Comparison of ENCODE assay signal across 18 cellular contexts in the genomic region with DNA sequence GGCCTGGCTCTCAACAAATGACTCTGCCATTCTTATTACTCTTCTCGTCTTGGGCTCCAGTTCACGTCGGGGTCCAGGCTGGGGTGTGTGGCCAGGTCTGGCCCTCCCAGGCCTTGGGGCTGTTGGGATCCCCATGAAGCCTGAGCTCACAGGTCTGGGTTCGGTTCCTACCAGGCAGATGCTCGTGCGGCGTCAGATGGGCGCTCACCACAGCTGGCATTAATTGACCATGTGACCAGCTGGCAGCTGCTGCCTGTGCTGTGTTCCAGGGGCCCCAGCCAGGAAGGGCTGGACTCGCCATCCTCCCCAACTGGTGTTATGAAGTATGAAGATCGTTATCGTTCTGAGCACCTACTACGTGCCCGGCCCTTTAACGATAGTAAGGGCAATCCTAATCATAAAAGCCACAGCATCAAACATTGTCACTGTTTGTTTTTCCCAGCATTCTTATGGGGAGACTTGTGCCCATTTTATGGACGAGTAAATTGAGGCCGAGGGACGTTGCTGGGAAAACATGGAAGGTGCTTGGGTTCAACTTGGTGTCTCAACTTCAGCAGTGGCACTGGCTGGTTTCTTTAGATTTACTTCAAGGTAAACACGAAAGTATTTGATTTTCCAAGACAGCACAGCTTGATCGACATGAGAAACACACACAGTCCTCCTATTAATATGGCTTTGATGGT. TPM values are rescaled to one million over a fixed set of nuclear protein-coding genes. Genes with fewer than 3 reads are reported as not detected.
"Had no signal": no experiment of that assay in that cellular context is flagged by ENCODE, and none has a peak within 500 bp of the region (broad histone marks: within the 10 kb centered on the region; RNA-seq: fewer than 3 reads in every experiment).

No MANE protein-coding gene starts in this region.

- DNase-seq: activated CD4-positive, alpha-beta T cell treated with anti-CD3 and anti-CD28 coated beads for 36 hours; activated CD4-positive, alpha-beta T cell treated with anti-CD3 and anti-CD28 coated beads, Interleukin-2, amount 50 U/mL, for 48 hours; activated gamma-delta T cell treated with Interleukin-2 at 50 U/mL for 16 hours; foreskin keratinocyte; glutamatergic neuron; hypothalamus; left lung; occipital lobe; psoas muscle; right cardiac atrium; stimulated activated CD4-positive, alpha-beta T cell treated with anti-CD3 and anti-CD28 coated beads, Interleukin-4, amount 100 ng/mL, for 4 hours; T-helper 2 cell; uterus had no signal

- ATAC-seq: activated CD4-positive, alpha-beta T cell treated with anti-CD3 and anti-CD28 coated beads for 36 hours; activated naive CD4-positive, alpha-beta T cell treated with anti-CD3 and anti-CD28 coated beads, Interleukin-2, amount 50 U/mL, for 72 hours; foreskin keratinocyte; left lung; psoas muscle; right cardiac atrium; stimulated activated memory B cell treated with anti-CD40 and anti-IgM and Interleukin-4, amounts not matched to agents 10 μg/mL and 1 μg/mL and 100 μg/mL, for 72 hours had no signal

RNA-seq across cellular contexts. Expression of a gene that starts 26.8 kb away (rescaled TPM):
- total RNA-seq: activated CD4-positive, alpha-beta T cell treated with anti-CD3 and anti-CD28 coated beads for 36 hours; activated naive CD4-positive, alpha-beta T cell treated with anti-CD3 and anti-CD28 coated beads, Interleukin-2, amount 50 U/mL, for 72 hours; dermis microvascular lymphatic vessel endothelial cell; fibroblast of lung; foreskin keratinocyte; left lung; psoas muscle; right cardiac atrium; subcutaneous adipose tissue; uterus had no signal
